In genomic region chr1:179548666-179549367, GRCh38 we compare ENCODE assay signal across 10 cellular contexts. TPM values are rescaled to one million over a fixed set of nuclear protein-coding genes. Genes with fewer than 3 reads are reported as not detected.
"Had no signal": no experiment of that assay in that cellular context is flagged by ENCODE, and none has a peak within 500 bp of the region (broad histone marks: within the 10 kb centered on the region; RNA-seq: fewer than 3 reads in every experiment).

No MANE protein-coding gene starts in this region.

- ATAC-seq: HCT116, K562 had no signal

- H2AFZ ChIP-seq: GM23248 had no signal

- H3K9me3 ChIP-seq: HAP-1 had no signal

- H3K36me3 ChIP-seq: HAP-1 had no signal

- H3K9ac ChIP-seq: GM23248 had no signal

- H3K4me3 ChIP-seq: GM23248, HAP-1, K562 had no signal

- H3K4me1 ChIP-seq: HAP-1 had no signal

- H3K27ac ChIP-seq: GM23248 had no signal

- DNase-seq: GM23248, GOT3, H7, HFFc6, IMR-90 had no signal

RNA-seq across cellular contexts. Expression of gene NPHS2, which starts 26.9 kb away (rescaled TPM):
- total RNA-seq: GM23248, H4, H7, HFFc6, HT-29, IMR-90, K562 had no signal
- polyA plus RNA-seq: GM23248, IMR-90, K562 had no signal

RNA-seq across cellular contexts. Expression of gene TDRD5, which starts 42.8 kb away (rescaled TPM):
- total RNA-seq: GM23248, H4, HFFc6, HT-29, IMR-90 had no signal
- polyA plus RNA-seq: GM23248, IMR-90 had no signal
